Comparison of ENCODE assay signal across 6 cellular contexts in the genomic region with DNA sequence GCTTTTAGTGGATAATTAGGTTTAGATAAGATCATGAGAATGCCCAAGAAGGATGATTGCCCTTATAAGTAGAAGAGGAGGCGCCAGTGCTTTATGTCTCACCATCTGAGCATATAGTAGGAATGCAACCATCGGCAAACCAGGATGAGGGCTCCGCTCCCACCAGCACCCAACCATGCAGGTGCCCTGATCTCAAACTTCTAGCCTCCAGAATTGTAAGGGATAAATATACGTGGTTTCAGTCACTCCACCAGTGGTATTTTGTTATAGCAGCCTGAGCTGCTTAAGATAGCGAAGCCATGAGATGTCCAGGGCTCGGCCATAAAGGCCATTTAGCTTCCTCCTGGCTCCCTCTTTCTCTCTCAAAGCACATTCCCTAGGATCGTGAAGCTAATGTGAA.
"Had no signal": no experiment of that assay in that cellular context is flagged by ENCODE, and none has a peak within 500 bp of the region (broad histone marks: within the 10 kb centered on the region; RNA-seq: fewer than 3 reads in every experiment).

No MANE protein-coding gene starts in this region.

- H3K4me2 ChIP-seq: GM23338 had no signal

- H3K36me3 Mint-ChIP-seq: IgD-negative memory B cell had no signal

- H2AFZ ChIP-seq: GM23338 had no signal

- H3K27me3 Mint-ChIP-seq: IgD-negative memory B cell had no signal

- H3K4me3 Mint-ChIP-seq: GM23338, H9, IgD-negative memory B cell had no signal

- ATAC-seq: GM23338, HepG2 had no signal

- DNase-seq: H9, HCEC 1CT had no signal

- H3K9me3 Mint-ChIP-seq: GM23338, H9 had no signal

- H3K4me1 Mint-ChIP-seq: IgD-negative memory B cell had no signal

- H3K27ac ChIP-seq: HL-60 had no signal

- H3K4me3 ChIP-seq: GM23338 had no signal

- H3K27ac Mint-ChIP-seq: GM23338, H9, IgD-negative memory B cell had no signal
